In genomic region chr7:20224005-20224404, GRCh38 we compare ENCODE assay signal across 18 cellular contexts.
"Had no signal": no experiment of that assay in that cellular context is flagged by ENCODE, and none has a peak within 500 bp of the region (broad histone marks: within the 10 kb centered on the region; RNA-seq: fewer than 3 reads in every experiment).

No MANE protein-coding gene starts in this region.

- H3K9me3 ChIP-seq: adrenal gland, gastroesophageal sphincter, pancreas had no signal

- H3K9me3 Mint-ChIP-seq: activated CD8-positive, alpha-beta T cell treated with anti-CD3 and anti-CD28 coated beads for 36 hours; activated naive CD4-positive, alpha-beta T cell treated with anti-CD3 and anti-CD28 coated beads, Interleukin-2, amount 50 U/mL, for 24 hours; neural progenitor cell; WTC11 had no signal

- H3K27me3 Mint-ChIP-seq: activated naive CD4-positive, alpha-beta T cell treated with anti-CD3 and anti-CD28 coated beads, Interleukin-2, amount 50 U/mL, for 24 hours had no signal

- H3K27ac ChIP-seq: adrenal gland, dorsolateral prefrontal cortex, gastroesophageal sphincter, neural progenitor cell, pancreas had no signal

- H3K36me3 ChIP-seq: adrenal gland, gastroesophageal sphincter, neural progenitor cell, pancreas had no signal

- H3K4me1 Mint-ChIP-seq: activated naive CD4-positive, alpha-beta T cell treated with anti-CD3 and anti-CD28 coated beads, Interleukin-2, amount 50 U/mL, for 24 hours had no signal

- H3K27me3 ChIP-seq: adrenal gland, gastroesophageal sphincter, neural progenitor cell, pancreas had no signal

- H3K27ac Mint-ChIP-seq: activated CD8-positive, alpha-beta T cell treated with anti-CD3 and anti-CD28 coated beads for 36 hours; activated naive CD4-positive, alpha-beta T cell treated with anti-CD3 and anti-CD28 coated beads, Interleukin-2, amount 50 U/mL, for 24 hours; neural progenitor cell; WTC11 had no signal

- H3K36me3 Mint-ChIP-seq: activated naive CD4-positive, alpha-beta T cell treated with anti-CD3 and anti-CD28 coated beads, Interleukin-2, amount 50 U/mL, for 24 hours; neural progenitor cell; WTC11 had no signal

- H3K4me3 Mint-ChIP-seq: activated CD8-positive, alpha-beta T cell treated with anti-CD3 and anti-CD28 coated beads for 36 hours; activated naive CD4-positive, alpha-beta T cell treated with anti-CD3 and anti-CD28 coated beads, Interleukin-2, amount 50 U/mL, for 24 hours; neural progenitor cell; WTC11 had no signal

- DNase-seq: activated CD4-positive, alpha-beta T cell treated with anti-CD3 and anti-CD28 coated beads for 48 hours; activated CD8-positive, alpha-beta memory T cell treated with anti-CD3 and anti-CD28 coated beads, Interleukin-2, amount 50 U/mL, for 4 hours; activated CD8-positive, alpha-beta T cell treated with anti-CD3 and anti-CD28 coated beads for 36 hours; activated effector memory CD4-positive, alpha-beta T cell treated with anti-CD3 and anti-CD28 coated beads, Interleukin-2, amount 50 U/mL, for 16 hours; activated T-cell treated with anti-CD3 and anti-CD28 coated beads, Interleukin-2, amount 50 U/mL, for 48 hours; adrenal gland; dorsolateral prefrontal cortex; midbrain; pancreas; retina; stimulated activated naive CD8-positive, alpha-beta T cell treated with anti-CD3 and anti-CD28 coated beads, Interleukin-15, Interleukin-2, amounts not matched to agents 100 U/mL and 50 U/mL, for 24 hours; T-helper 2 cell; trophoblast cell had no signal

- H3K4me3 ChIP-seq: adrenal gland, dorsolateral prefrontal cortex, gastroesophageal sphincter, lung, neural progenitor cell, pancreas had no signal
